1 cellular context compared by ENCODE assay signal in genomic region chrX:15854712-15855561, GRCh38.
A peak's percentile ranks its signal among the peaks of the same experiment; 100 is the strongest.
TF ChIP-seq lines count a peak whose summit lies in the region.

TSS of gene AP1S2 (minus strand) at chrX:15854813. CDS start at chrX:15852524, 2,289 bp downstream.

TF ChIP-seq in K562, 482 proteins besides CTCF, POLR2A, EP300 and RAD21 (continued from another document and continues in another):
- no peak for TF ChIP-seq CREB5 (CRISPR knock-in tag; IDR thresholded peaks at IDR 0.05)
- no peak; the same call in 1 of the 2 replicates for TF ChIP-seq ZBTB7A (IDR thresholded peaks at IDR 0.05; ENCODE audit: borderline replicate concordance, control insufficient read depth, low read depth, low read length)
- TF ChIP-seq PKNOX1 (IDR thresholded peaks at IDR 0.05) = 0 out of 2 replicates have a peak, but pooled peaks have one; percentile 12
- TF ChIP-seq ZNF217 (CRISPR knock-in tag; IDR thresholded peaks at IDR 0.05) = no peak
- TF ChIP-seq KDM5B (IDR thresholded peaks at IDR 0.05; ENCODE audit: insufficient replicate concordance, low read depth, low read length) = no peak
- no peak for TF ChIP-seq RUNX1 (IDR thresholded peaks at IDR 0.05; ENCODE audit: low read depth)
- no peak for TF ChIP-seq ARNT (IDR thresholded peaks at IDR 0.05)
- peak; percentile 24; the same call in 1 of the 2 replicates for TF ChIP-seq SOX6 (IDR thresholded peaks at IDR 0.05)
- TF ChIP-seq ZBTB40 (IDR thresholded peaks at IDR 0.05) = peak; percentile 79
- no peak for TF ChIP-seq ZBTB40 (CRISPR knock-in tag; IDR thresholded peaks at IDR 0.05)
- TF ChIP-seq ZNF408 (CRISPR knock-in tag; IDR thresholded peaks at IDR 0.05; ENCODE audit: low read depth) = no peak
- no peak for TF ChIP-seq CTCFL (IDR thresholded peaks at IDR 0.05; ENCODE audit: borderline replicate concordance, insufficient read depth, low read depth, low read length, poor library complexity, severe bottlenecking)
- no peak for TF ChIP-seq BCLAF1 (IDR thresholded peaks at IDR 0.05; ENCODE audit: borderline replicate concordance in 1 of 2, control insufficient read depth in 1 of 2, low read depth in 2 of 2, low read length in 1 of 2)
- TF ChIP-seq RFX5 (IDR thresholded peaks at IDR 0.05; ENCODE audit: low read depth, low read length) = peak; percentile 70
- peak; percentile 19; the same call in 1 of the 2 replicates for TF ChIP-seq CREM (IDR thresholded peaks at IDR 0.05; ENCODE audit: low read depth)
- no peak for TF ChIP-seq THRB (CRISPR knock-in tag; conservative IDR thresholded peaks at IDR 0.05)
- no peak for TF ChIP-seq U2AF2 (optimal IDR thresholded peaks at IDR 0.05; ENCODE audit: low read depth, low read length)
- no peak for TF ChIP-seq PYGO2 (tag; IDR thresholded peaks at IDR 0.05)
- TF ChIP-seq ZKSCAN1 (IDR thresholded peaks at IDR 0.05; ENCODE audit: low read depth, low read length) = no peak
- TF ChIP-seq HCFC1 (IDR thresholded peaks at IDR 0.05; ENCODE audit: low read depth, low read length) = peak; percentile 42; the same call in 1 of the 2 replicates
- no peak for TF ChIP-seq ZBED1 (IDR thresholded peaks at IDR 0.05)
- TF ChIP-seq MTA2 (IDR thresholded peaks at IDR 0.05; ENCODE audit: low read depth) = no peak
- no peak for TF ChIP-seq ILF3 (IDR thresholded peaks at IDR 0.05; ENCODE audit: borderline replicate concordance)
- TF ChIP-seq ZNF318 (IDR thresholded peaks at IDR 0.05; ENCODE audit: borderline replicate concordance in 1 of 2, low read depth in 1 of 2) = no peak
